In genomic region chr14:82861321-82861720, GRCh38 we compare ENCODE assay signal across 19 cellular contexts.
"Had no signal": no experiment of that assay in that cellular context is flagged by ENCODE, and none has a peak within 500 bp of the region (broad histone marks: within the 10 kb centered on the region; RNA-seq: fewer than 3 reads in every experiment).

No MANE protein-coding gene starts in this region.

- H3K4me2 ChIP-seq: neural progenitor cell, smooth muscle cell had no signal

- H3K79me2 ChIP-seq: parathyroid adenoma had no signal

- H2AFZ ChIP-seq: neural progenitor cell, parathyroid adenoma had no signal

- H3K4me3 ChIP-seq: neural progenitor cell, ovary, pancreas, prostate gland, psoas muscle, right atrium auricular region, right lobe of liver, sigmoid colon, skin epidermis, smooth muscle cell, spleen had no signal

- H3K9ac ChIP-seq: neural progenitor cell, parathyroid adenoma had no signal

- H3K27ac ChIP-seq: neural progenitor cell, neutrophil, ovary, pancreas, parathyroid adenoma, prostate gland, psoas muscle, right atrium auricular region, right lobe of liver, sigmoid colon, skin epidermis, spleen had no signal

- H3K36me3 ChIP-seq: neural progenitor cell, neutrophil, ovary, pancreas, prostate gland, right atrium auricular region, right lobe of liver, sigmoid colon, spleen had no signal

- H3K27me3 ChIP-seq: neural progenitor cell, neutrophil, ovary, pancreas, right atrium auricular region, right lobe of liver, sigmoid colon, spleen had no signal

- H3K9me3 ChIP-seq: neutrophil, ovary, pancreas, prostate gland, right lobe of liver had no signal

- ATAC-seq: naive thymus-derived CD4-positive, alpha-beta T cell; naive thymus-derived CD8-positive, alpha-beta T cell; natural killer cell; natural killer cell treated with Interleukin-12 subunit alpha and Interleukin-12 subunit beta and Interleukin-15 and Interleukin-18, amount 100 ng/mL, for 72 hours; pancreas; psoas muscle; right cardiac atrium; right lobe of liver; sciatic nerve had no signal
